In the genomic region with DNA sequence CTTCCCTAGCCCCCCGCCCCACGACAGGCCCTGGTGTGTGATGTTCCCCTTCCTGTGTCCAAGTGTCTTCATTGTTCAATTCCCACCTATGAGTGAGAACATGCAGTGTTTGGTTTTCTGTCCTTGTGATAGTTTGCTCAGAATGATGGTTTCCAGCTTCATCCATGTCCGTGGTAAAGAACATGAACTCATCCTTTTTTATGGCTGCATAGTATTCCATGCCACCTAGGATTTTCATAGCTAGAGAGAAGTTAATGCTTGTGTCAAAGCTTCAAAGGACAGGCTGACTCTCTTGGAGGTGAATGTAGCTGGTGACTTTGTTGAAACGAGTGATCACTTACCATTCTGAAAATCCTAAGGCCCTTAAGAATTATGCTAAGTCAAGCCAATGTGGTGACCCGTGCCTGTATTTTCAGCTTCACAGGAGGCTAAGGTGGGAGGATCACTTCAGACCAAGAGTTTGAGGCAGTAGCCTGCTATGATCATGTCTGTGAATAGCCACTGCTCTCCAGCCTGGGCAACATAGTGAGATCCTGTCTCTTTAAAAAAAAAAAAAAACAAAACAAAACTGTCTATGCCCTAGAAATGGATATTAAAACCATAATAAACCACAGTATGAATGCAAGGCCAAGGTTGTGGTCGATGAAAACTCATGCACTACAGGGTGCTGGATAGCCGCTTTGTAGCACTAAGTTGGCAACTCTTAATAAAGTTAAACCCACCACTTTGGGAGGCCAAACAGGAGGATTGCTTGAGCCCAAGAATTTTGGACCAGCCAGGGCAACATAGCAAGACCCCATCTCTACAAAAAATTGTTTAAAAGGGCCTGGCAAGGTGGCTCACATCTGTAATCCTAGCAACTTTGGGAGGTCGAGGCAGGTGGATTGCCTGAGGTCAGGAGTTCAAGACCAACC, we compare ENCODE assay signal across 1 cellular context.
TF ChIP-seq lines count a peak whose summit lies in the region.

No MANE protein-coding gene starts in this region.

TF ChIP-seq in K562, 482 proteins besides CTCF, POLR2A, EP300 and RAD21:
- no peak for TF ChIP-seq MCM7 (IDR thresholded peaks at IDR 0.05)
- TF ChIP-seq STAT5B (CRISPR knock-in tag; IDR thresholded peaks at IDR 0.05) = no peak
- TF ChIP-seq, protein P1, sequence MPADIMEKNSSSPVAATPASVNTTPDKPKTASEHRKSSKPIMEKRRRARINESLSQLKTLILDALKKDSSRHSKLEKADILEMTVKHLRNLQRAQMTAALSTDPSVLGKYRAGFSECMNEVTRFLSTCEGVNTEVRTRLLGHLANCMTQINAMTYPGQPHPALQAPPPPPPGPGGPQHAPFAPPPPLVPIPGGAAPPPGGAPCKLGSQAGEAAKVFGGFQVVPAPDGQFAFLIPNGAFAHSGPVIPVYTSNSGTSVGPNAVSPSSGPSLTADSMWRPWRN (IDR thresholded peaks at IDR 0.05; ENCODE audit: low read depth) = no peak
- TF ChIP-seq, protein P2, sequence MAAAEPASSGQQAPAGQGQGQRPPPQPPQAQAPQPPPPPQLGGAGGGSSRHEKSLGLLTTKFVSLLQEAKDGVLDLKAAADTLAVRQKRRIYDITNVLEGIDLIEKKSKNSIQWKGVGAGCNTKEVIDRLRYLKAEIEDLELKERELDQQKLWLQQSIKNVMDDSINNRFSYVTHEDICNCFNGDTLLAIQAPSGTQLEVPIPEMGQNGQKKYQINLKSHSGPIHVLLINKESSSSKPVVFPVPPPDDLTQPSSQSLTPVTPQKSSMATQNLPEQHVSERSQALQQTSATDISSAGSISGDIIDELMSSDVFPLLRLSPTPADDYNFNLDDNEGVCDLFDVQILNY (CRISPR knock-in tag; IDR thresholded peaks at IDR 0.05) = 0 out of 2 replicates have a peak, but pooled peaks have one; percentile 33
- peak; percentile 22; the same call in 1 of the 2 replicates for TF ChIP-seq ADNP (tag; IDR thresholded peaks at IDR 0.05)
- no peak for TF ChIP-seq POLR2B (IDR thresholded peaks at IDR 0.05; ENCODE audit: low read depth, partially characterized antibody)
- TF ChIP-seq, protein P3, sequence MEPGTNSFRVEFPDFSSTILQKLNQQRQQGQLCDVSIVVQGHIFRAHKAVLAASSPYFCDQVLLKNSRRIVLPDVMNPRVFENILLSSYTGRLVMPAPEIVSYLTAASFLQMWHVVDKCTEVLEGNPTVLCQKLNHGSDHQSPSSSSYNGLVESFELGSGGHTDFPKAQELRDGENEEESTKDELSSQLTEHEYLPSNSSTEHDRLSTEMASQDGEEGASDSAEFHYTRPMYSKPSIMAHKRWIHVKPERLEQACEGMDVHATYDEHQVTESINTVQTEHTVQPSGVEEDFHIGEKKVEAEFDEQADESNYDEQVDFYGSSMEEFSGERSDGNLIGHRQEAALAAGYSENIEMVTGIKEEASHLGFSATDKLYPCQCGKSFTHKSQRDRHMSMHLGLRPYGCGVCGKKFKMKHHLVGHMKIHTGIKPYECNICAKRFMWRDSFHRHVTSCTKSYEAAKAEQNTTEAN (CRISPR knock-in tag; IDR thresholded peaks at IDR 0.05) = no peak
- TF ChIP-seq RBFOX2 (IDR thresholded peaks at IDR 0.05; ENCODE audit: low read depth, low read length) = no peak
- no peak for TF ChIP-seq ZNF583 (CRISPR knock-in tag; IDR thresholded peaks at IDR 0.05)
- TF ChIP-seq, protein P4, sequence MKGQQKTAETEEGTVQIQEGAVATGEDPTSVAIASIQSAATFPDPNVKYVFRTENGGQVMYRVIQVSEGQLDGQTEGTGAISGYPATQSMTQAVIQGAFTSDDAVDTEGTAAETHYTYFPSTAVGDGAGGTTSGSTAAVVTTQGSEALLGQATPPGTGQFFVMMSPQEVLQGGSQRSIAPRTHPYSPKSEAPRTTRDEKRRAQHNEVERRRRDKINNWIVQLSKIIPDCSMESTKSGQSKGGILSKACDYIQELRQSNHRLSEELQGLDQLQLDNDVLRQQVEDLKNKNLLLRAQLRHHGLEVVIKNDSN (CRISPR knock-in tag; IDR thresholded peaks at IDR 0.05) = no peak
- TF ChIP-seq, protein P5, sequence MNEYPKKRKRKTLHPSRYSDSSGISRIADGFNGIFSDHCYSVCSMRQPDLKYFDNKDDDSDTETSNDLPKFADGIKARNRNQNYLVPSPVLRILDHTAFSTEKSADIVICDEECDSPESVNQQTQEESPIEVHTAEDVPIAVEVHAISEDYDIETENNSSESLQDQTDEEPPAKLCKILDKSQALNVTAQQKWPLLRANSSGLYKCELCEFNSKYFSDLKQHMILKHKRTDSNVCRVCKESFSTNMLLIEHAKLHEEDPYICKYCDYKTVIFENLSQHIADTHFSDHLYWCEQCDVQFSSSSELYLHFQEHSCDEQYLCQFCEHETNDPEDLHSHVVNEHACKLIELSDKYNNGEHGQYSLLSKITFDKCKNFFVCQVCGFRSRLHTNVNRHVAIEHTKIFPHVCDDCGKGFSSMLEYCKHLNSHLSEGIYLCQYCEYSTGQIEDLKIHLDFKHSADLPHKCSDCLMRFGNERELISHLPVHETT (CRISPR knock-in tag; conservative IDR thresholded peaks at IDR 0.05 in 1 of 2, IDR thresholded peaks at IDR 0.05 in 1 of 2) = no peak
- TF ChIP-seq, protein P6, sequence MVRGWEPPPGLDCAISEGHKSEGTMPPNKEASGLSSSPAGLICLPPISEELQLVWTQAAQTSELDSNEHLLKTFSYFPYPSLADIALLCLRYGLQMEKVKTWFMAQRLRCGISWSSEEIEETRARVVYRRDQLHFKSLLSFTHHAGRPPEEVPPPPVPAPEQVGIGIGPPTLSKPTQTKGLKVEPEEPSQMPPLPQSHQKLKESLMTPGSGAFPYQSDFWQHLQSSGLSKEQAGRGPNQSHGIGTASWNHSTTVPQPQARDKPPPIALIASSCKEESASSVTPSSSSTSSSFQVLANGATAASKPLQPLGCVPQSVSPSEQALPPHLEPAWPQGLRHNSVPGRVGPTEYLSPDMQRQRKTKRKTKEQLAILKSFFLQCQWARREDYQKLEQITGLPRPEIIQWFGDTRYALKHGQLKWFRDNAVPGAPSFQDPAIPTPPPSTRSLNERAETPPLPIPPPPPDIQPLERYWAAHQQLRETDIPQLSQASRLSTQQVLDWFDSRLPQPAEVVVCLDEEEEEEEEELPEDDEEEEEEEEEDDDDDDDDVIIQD (CRISPR knock-in tag; IDR thresholded peaks at IDR 0.05) = no peak
- no peak for TF ChIP-seq ZNF717 (CRISPR knock-in tag; IDR thresholded peaks at IDR 0.05)
- TF ChIP-seq, protein P7, sequence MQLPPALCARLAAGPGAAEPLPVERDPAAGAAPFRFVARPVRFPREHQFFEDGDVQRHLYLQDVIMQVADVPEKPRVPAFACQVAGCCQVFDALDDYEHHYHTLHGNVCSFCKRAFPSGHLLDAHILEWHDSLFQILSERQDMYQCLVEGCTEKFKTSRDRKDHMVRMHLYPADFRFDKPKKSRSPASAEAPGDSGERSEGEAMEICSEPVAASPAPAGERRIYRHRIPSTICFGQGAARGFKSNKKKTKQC (CRISPR knock-in tag; IDR thresholded peaks at IDR 0.05) = no peak
- no peak for TF ChIP-seq TGIF2 (CRISPR knock-in tag; IDR thresholded peaks at IDR 0.05)
- no peak for TF ChIP-seq CBX2 (IDR thresholded peaks at IDR 0.05; ENCODE audit: insufficient read depth, low read length, poor library complexity, severe bottlenecking)
- TF ChIP-seq ZNF121 (CRISPR knock-in tag; conservative IDR thresholded peaks at IDR 0.05) = peak; percentile 96
- TF ChIP-seq HNRNPLL (IDR thresholded peaks at IDR 0.05; ENCODE audit: low read depth, low read length, poor library complexity, severe bottlenecking) = no peak
- TF ChIP-seq KDM1A (IDR thresholded peaks at IDR 0.05) = peak; percentile 29 to 61; a peak in 2 of 4 replicates
- no peak for TF ChIP-seq CREB1 (IDR thresholded peaks at IDR 0.05)
- TF ChIP-seq CREB1 (CRISPR knock-in tag; IDR thresholded peaks at IDR 0.05) = no peak
- TF ChIP-seq, protein P8, sequence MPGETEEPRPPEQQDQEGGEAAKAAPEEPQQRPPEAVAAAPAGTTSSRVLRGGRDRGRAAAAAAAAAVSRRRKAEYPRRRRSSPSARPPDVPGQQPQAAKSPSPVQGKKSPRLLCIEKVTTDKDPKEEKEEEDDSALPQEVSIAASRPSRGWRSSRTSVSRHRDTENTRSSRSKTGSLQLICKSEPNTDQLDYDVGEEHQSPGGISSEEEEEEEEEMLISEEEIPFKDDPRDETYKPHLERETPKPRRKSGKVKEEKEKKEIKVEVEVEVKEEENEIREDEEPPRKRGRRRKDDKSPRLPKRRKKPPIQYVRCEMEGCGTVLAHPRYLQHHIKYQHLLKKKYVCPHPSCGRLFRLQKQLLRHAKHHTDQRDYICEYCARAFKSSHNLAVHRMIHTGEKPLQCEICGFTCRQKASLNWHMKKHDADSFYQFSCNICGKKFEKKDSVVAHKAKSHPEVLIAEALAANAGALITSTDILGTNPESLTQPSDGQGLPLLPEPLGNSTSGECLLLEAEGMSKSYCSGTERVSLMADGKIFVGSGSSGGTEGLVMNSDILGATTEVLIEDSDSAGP (CRISPR knock-in tag; IDR thresholded peaks at IDR 0.05) = peak; percentile 69; the same call in 1 of the 2 replicates
- no peak for TF ChIP-seq SLC30A9 (CRISPR knock-in tag; IDR thresholded peaks at IDR 0.05)
- TF ChIP-seq NR2F6 (CRISPR knock-in tag; IDR thresholded peaks at IDR 0.05) = no peak
- TF ChIP-seq NFYB (IDR thresholded peaks at IDR 0.05; ENCODE audit: extremely low read depth, insufficient read length) = no peak
- TF ChIP-seq ZNF146 (CRISPR knock-in tag; IDR thresholded peaks at IDR 0.05; ENCODE audit: unreplicated experiment) = peak; percentile 98
- TF ChIP-seq GTF2E2 (tag; IDR thresholded peaks at IDR 0.05) = no peak
- TF ChIP-seq ZNF384 (IDR thresholded peaks at IDR 0.05; ENCODE audit: low read depth, low read length) = peak; percentile 23; the same call in 1 of the 2 replicates
- no peak for TF ChIP-seq PPARD (CRISPR knock-in tag; IDR thresholded peaks at IDR 0.05)
- TF ChIP-seq, protein P9, sequence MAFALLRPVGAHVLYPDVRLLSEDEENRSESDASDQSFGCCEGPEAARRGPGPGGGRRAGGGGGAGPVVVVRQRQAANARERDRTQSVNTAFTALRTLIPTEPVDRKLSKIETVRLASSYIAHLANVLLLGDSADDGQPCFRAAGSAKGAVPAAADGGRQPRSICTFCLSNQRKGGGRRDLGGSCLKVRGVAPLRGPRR (CRISPR knock-in tag; IDR thresholded peaks at IDR 0.05) = no peak
- no peak for TF ChIP-seq SIN3A (IDR thresholded peaks at IDR 0.05; ENCODE audit: borderline replicate concordance in 2 of 2, control insufficient read depth in 1 of 2, low read depth in 2 of 2, low read length in 2 of 2)
- no peak for TF ChIP-seq STAG1 (CRISPR knock-in tag; IDR thresholded peaks at IDR 0.05; ENCODE audit: borderline replicate concordance)
- TF ChIP-seq, protein P10, sequence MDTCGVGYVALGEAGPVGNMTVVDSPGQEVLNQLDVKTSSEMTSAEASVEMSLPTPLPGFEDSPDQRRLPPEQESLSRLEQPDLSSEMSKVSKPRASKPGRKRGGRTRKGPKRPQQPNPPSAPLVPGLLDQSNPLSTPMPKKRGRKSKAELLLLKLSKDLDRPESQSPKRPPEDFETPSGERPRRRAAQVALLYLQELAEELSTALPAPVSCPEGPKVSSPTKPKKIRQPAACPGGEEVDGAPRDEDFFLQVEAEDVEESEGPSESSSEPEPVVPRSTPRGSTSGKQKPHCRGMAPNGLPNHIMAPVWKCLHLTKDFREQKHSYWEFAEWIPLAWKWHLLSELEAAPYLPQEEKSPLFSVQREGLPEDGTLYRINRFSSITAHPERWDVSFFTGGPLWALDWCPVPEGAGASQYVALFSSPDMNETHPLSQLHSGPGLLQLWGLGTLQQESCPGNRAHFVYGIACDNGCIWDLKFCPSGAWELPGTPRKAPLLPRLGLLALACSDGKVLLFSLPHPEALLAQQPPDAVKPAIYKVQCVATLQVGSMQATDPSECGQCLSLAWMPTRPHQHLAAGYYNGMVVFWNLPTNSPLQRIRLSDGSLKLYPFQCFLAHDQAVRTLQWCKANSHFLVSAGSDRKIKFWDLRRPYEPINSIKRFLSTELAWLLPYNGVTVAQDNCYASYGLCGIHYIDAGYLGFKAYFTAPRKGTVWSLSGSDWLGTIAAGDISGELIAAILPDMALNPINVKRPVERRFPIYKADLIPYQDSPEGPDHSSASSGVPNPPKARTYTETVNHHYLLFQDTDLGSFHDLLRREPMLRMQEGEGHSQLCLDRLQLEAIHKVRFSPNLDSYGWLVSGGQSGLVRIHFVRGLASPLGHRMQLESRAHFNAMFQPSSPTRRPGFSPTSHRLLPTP (IDR thresholded peaks at IDR 0.05; ENCODE audit: borderline replicate concordance, extremely low read depth, insufficient read length) = no peak
- TF ChIP-seq MBD2 (IDR thresholded peaks at IDR 0.05; ENCODE audit: borderline replicate concordance, low read depth) = no peak
- TF ChIP-seq ZNF644 (tag; IDR thresholded peaks at IDR 0.05; ENCODE audit: low read depth) = no peak
- no peak for TF ChIP-seq CSDE1 (IDR thresholded peaks at IDR 0.05)
- no peak for TF ChIP-seq MAZ (CRISPR knock-in tag; conservative IDR thresholded peaks at IDR 0.05 in 1 of 2, IDR thresholded peaks at IDR 0.05 in 1 of 2)
- no peak for TF ChIP-seq PHF8 (IDR thresholded peaks at IDR 0.05; ENCODE audit: borderline replicate concordance, low read length)
- peak; percentile 81 for TF ChIP-seq BCOR (IDR thresholded peaks at IDR 0.05)
- TF ChIP-seq, protein P11, sequence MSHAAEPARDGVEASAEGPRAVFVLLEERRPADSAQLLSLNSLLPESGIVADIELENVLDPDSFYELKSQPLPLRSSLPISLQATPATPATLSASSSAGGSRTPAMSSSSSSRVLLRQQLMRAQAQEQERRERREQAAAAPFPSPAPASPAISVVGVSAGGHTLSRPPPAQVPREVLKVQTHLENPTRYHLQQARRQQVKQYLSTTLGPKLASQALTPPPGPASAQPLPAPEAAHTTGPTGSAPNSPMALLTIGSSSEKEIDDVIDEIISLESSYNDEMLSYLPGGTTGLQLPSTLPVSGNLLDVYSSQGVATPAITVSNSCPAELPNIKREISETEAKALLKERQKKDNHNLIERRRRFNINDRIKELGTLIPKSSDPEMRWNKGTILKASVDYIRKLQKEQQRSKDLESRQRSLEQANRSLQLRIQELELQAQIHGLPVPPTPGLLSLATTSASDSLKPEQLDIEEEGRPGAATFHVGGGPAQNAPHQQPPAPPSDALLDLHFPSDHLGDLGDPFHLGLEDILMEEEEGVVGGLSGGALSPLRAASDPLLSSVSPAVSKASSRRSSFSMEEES (CRISPR knock-in tag; IDR thresholded peaks at IDR 0.05) = no peak
- TF ChIP-seq RBM25 (IDR thresholded peaks at IDR 0.05; ENCODE audit: low read depth, low read length, severe bottlenecking) = peak; percentile 57
- TF ChIP-seq MYBL2 (IDR thresholded peaks at IDR 0.05; ENCODE audit: low read depth) = no peak
- no peak for TF ChIP-seq MYBL2 (CRISPR knock-in tag; IDR thresholded peaks at IDR 0.05; ENCODE audit: borderline replicate concordance)
- TF ChIP-seq GABPB1 (CRISPR knock-in tag; IDR thresholded peaks at IDR 0.05) = no peak
- no peak for TF ChIP-seq MED1 (CRISPR knock-in tag; IDR thresholded peaks at IDR 0.05; ENCODE audit: borderline replicate concordance)
